ENCODE assay signal across 1 cellular context in genomic region chr17:75405365-75406221, GRCh38.
TF ChIP-seq lines count a peak whose summit lies in the region.

Gene GRB2 (minus strand): TSS chr17:75405678. CDS start chr17:75393628, 12,050 bp downstream.

TF ChIP-seq in K562, 482 proteins besides CTCF, POLR2A, EP300 and RAD21 (continued from another document and continues in another):
- TF ChIP-seq SIX5 (IDR thresholded peaks at IDR 0.05; ENCODE audit: borderline replicate concordance in 1 of 2, insufficient read depth in 1 of 2, low read depth in 1 of 2, low read length in 2 of 2) (no peak), CSDE1 (IDR thresholded peaks at IDR 0.05) (no peak), FOXM1 (IDR thresholded peaks at IDR 0.05; ENCODE audit: low read depth) (peak; percentile 76), FOXM1 (CRISPR knock-in tag; IDR thresholded peaks at IDR 0.05; ENCODE audit: low read depth) (no peak), ZNF324 (CRISPR knock-in tag; IDR thresholded peaks at IDR 0.05) (no peak), KDM2B (CRISPR knock-in tag; IDR thresholded peaks at IDR 0.05) (no peak; the same call in 1 of the 2 replicates), XRCC4 (IDR thresholded peaks at IDR 0.05; ENCODE audit: extremely low read depth, insufficient read depth, insufficient read length) (no peak), ZC3H4 (CRISPR knock-in tag; IDR thresholded peaks at IDR 0.05; ENCODE audit: borderline replicate concordance) (no peak), NCOA2 (IDR thresholded peaks at IDR 0.05; ENCODE audit: partially characterized antibody in 2 of 2) (no peak), ZBTB11 (CRISPR knock-in tag; IDR thresholded peaks at IDR 0.05) (peak in 2 of 3 experiments; percentile 6 to 43; a peak in 1 of 6 replicates), ZC3H11A (IDR thresholded peaks at IDR 0.05; ENCODE audit: low read depth, low read length) (no peak), HINFP (tag; conservative IDR thresholded peaks at IDR 0.05; ENCODE audit: low read depth) (no peak), RUNX1 (IDR thresholded peaks at IDR 0.05; ENCODE audit: low read depth) (no peak), HIVEP1 (CRISPR knock-in tag; IDR thresholded peaks at IDR 0.05) (no peak), IRF2 (CRISPR knock-in tag; IDR thresholded peaks at IDR 0.05) (no peak), ARID4B (CRISPR knock-in tag; IDR thresholded peaks at IDR 0.05) (no peak; the same call in 1 of the 2 replicates), ID3 (CRISPR knock-in tag; IDR thresholded peaks at IDR 0.05) (no peak), ID3 (tag; IDR thresholded peaks at IDR 0.05) (0 out of 2 replicates have a peak, but pooled peaks have one; percentile 14), PATZ1 (CRISPR knock-in tag; IDR thresholded peaks at IDR 0.05; ENCODE audit: borderline replicate concordance) (no peak), ZNF41 (CRISPR knock-in tag; conservative IDR thresholded peaks at IDR 0.05) (no peak), RAD51 (IDR thresholded peaks at IDR 0.05; ENCODE audit: borderline replicate concordance, low read depth) (0 out of 2 replicates have a peak, but pooled peaks have one; percentile 11), BCOR (IDR thresholded peaks at IDR 0.05) (no peak), TEAD4 (IDR thresholded peaks at IDR 0.05; ENCODE audit: low read length) (no peak), TEAD4 (CRISPR knock-in tag; IDR thresholded peaks at IDR 0.05; ENCODE audit: borderline replicate concordance) (no peak), ZNF586 (CRISPR knock-in tag; conservative IDR thresholded peaks at IDR 0.05) (no peak), GATAD2A (IDR thresholded peaks at IDR 0.05) (no peak; the same call in 1 of the 2 replicates), RREB1 (CRISPR knock-in tag; IDR thresholded peaks at IDR 0.05) (no peak), TRIM28 (IDR thresholded peaks at IDR 0.05) (no peak), CBX3 (IDR thresholded peaks at IDR 0.05; ENCODE audit: borderline replicate concordance in 1 of 2, low read length in 2 of 2) (no peak), EHMT2 (IDR thresholded peaks at IDR 0.05) (no peak), L3MBTL2 (IDR thresholded peaks at IDR 0.05) (peak; percentile 18; the same call in 1 of the 2 replicates), HMBOX1 (IDR thresholded peaks at IDR 0.05) (no peak), BRD9 (IDR thresholded peaks at IDR 0.05; ENCODE audit: low read depth, partially characterized antibody) (no peak), DPF2 (IDR thresholded peaks at IDR 0.05) (peak; percentile 38; the same call in 1 of the 2 replicates), RBBP5 (IDR thresholded peaks at IDR 0.05; ENCODE audit: borderline replicate concordance, insufficient read depth, low read length, poor library complexity, severe bottlenecking) (peak; percentile 97), CBX5 (IDR thresholded peaks at IDR 0.05; ENCODE audit: borderline replicate concordance, low read depth) (no peak), YBX1 (IDR thresholded peaks at IDR 0.05) (no peak), ATF4 (CRISPR knock-in tag; IDR thresholded peaks at IDR 0.05) (no peak), MBD1 (CRISPR knock-in tag; IDR thresholded peaks at IDR 0.05) (no peak)
